In genomic region chr9:129209109-129209508, GRCh38 we compare ENCODE assay signal across 1 cellular context.
TF ChIP-seq lines count a peak whose summit lies in the region.

No MANE protein-coding gene starts in this region.

TF ChIP-seq in GM23338, 12 proteins besides CTCF, POLR2A, EP300 and RAD21 (continued from another document):
- no peak for TF ChIP-seq ZNF462 (CRISPR knock-in tag; IDR thresholded peaks at IDR 0.05)
- no peak for TF ChIP-seq JUNB (IDR thresholded peaks at IDR 0.05; ENCODE audit: unreplicated experiment)
- TF ChIP-seq EZH2 (IDR thresholded peaks at IDR 0.05; ENCODE audit: low read depth, unreplicated experiment), result no peak
- no peak for TF ChIP-seq NANOG (IDR thresholded peaks at IDR 0.05; ENCODE audit: borderline replicate concordance)
- TF ChIP-seq ZNF331 (CRISPR knock-in tag; IDR thresholded peaks at IDR 0.05; ENCODE audit: low read depth), result no peak
- TF ChIP-seq CREB1 (CRISPR knock-in tag; IDR thresholded peaks at IDR 0.05; ENCODE audit: low read depth), result no peak
- TF ChIP-seq ETS1 (IDR thresholded peaks at IDR 0.05), result no peak; the same call in 1 of the 2 replicates
